8 cellular contexts compared by ENCODE assay signal in the genomic region with DNA sequence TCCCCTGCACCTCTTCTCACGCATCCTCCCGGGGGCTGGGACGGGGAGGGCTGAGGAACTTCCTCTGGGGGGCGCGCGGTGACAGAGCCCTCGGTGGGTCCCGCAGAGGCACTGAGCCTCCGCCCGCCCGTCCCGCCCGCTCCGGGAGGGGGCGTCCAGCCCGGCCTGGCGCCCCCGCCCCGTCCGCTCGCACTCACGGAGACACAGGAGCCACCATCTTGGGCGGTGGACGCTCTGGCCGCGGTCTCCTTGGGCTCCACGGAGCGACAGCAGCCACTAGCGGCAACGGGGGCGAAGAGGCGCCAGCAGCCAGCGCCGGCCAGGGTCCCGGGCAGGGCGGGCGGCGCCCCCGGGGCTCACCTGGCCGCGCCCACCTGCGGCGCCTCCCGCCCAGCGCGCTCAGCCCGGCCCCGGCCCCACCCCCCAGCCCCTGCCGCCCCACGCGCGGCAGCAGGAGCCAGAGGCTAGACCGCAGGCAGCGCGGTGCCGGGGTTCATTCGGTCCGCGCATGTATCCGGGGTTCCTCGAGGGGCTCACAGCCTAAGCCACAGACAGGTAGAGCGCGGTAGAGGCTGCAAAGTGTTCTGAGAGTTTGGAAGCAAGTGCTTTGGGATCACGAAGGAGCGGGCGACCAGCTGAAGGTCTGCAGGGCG. TPM values are rescaled to one million over a fixed set of nuclear protein-coding genes. Genes with fewer than 3 reads are reported as not detected.
DNase-seq lines count a peak whose midpoint lies in the region; ATAC-seq and TF ChIP-seq lines count a peak whose summit lies in the region.

Gene C17orf113 (minus strand): TSS at position 242 of the 653 bp plus-strand sequence. CDS start 7,225 bp downstream, outside the sequence.

- H3K4me1 ChIP-seq in suprapubic skin = peaks cover 13% of the 10 kb centered on the region

- no peaks in the 10 kb centered on the region for H3K36me3 ChIP-seq in suprapubic skin

- TF ChIP-seq CTCF in suprapubic skin (IDR thresholded peaks at IDR 0.05) = peak in 1 of 2 donors; percentile 30

- H3K27me3 ChIP-seq in suprapubic skin = peaks cover 23% of the 10 kb centered on the region

- peak; percentile 25 for TF ChIP-seq POLR2A in GM18526 (IDR thresholded peaks at IDR 0.05; ENCODE audit: extremely low read depth, insufficient read length)
- TF ChIP-seq POLR2A in suprapubic skin (IDR thresholded peaks at IDR 0.05) = no peak

- H3K27ac ChIP-seq in suprapubic skin = no peak within 1 kb of the TSS

- no peak for TF ChIP-seq EP300 in suprapubic skin (IDR thresholded peaks at IDR 0.05)

- H3K9me3 ChIP-seq in suprapubic skin = no peaks in the 10 kb centered on the region

- WGBS in suprapubic skin = 0% methylated on average over 1 of the region's 67 CpGs

- DNase-seq in AG08395 (ENCODE audit: low spot score) (peak; percentile 58), NCI-H510A treated with DMSO at 0.1 percent for 48 hours (lab: John Stamatoyannopoulos, UW) (peak; percentile 42), activated T-cell treated with anti-CD3 and anti-CD28 coated beads for 24 hours (ENCODE audit: low read depth) (peak; percentile 18), myocyte (ENCODE audit: low read depth) (peak; percentile 60), suprapubic skin (ENCODE audit: low spot score in 2 of 2) (no peak)

- H3K4me3 ChIP-seq in suprapubic skin = peak within 1 kb of the TSS; percentile 73

- ATAC-seq in esophagus mucosa (peak; percentile 63), GM21423 (IDR thresholded peaks at IDR 0.05; ENCODE audit: unreplicated experiment) (no peak)

RNA-seq across cellular contexts. Expression of gene C17orf113, which starts in this region (rescaled TPM):
- total RNA-seq in esophagus mucosa (0.48 TPM), myocyte (0.16 and 0.51 TPM in 2 replicates), suprapubic skin (1 to 10 TPM in 2 of 4 donors, under 1 TPM in 2; 0.60 to 2.3 (median 1.4) TPM)
- polyA plus RNA-seq in myocyte (2012) = 0.26 TPM

Comparison
In these comparisons a context has a peak if more than half of its experiments do, and no peak if none do; other contexts are left out.
1. Peak in ATAC-seq in esophagus mucosa; RNA of the gene not detected or under 1 TPM.
2. Peak in DNase-seq in myocyte; RNA of the gene not detected or under 1 TPM.
3. DNase-seq: peak in AG08395 (single experiment), NCI-H510A treated with DMSO at 0.1 percent for 48 hours (single experiment) and activated T-cell treated with anti-CD3 and anti-CD28 coated beads for 24 hours (single experiment); none in suprapubic skin (0 of 2).